ENCODE assay signal across 1 cellular context in the genomic region with DNA sequence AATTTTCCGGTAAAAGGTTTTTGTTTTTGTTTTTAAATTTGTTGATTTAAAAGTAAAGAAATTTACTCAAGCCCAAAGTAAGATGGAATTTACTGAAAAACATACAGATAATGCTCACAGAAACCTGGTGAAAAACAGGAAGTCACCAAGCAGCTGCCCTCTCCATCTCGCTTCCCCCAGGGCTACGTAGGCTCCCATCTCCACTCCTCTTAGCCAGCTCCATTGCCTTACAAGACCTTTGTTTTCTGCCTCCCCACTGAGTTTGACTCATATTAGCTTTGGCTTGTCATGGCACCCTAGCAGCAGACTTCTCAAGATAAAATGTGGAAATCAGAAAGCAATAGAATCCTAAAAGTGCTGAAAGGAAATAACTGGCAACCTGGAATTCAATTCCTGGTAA.
TF ChIP-seq lines count a peak whose summit lies in the region.

No MANE protein-coding gene starts in this region.

TF ChIP-seq in GM23338, 12 proteins besides CTCF, POLR2A, EP300 and RAD21 (continued from another document):
- TF ChIP-seq, protein P1, sequence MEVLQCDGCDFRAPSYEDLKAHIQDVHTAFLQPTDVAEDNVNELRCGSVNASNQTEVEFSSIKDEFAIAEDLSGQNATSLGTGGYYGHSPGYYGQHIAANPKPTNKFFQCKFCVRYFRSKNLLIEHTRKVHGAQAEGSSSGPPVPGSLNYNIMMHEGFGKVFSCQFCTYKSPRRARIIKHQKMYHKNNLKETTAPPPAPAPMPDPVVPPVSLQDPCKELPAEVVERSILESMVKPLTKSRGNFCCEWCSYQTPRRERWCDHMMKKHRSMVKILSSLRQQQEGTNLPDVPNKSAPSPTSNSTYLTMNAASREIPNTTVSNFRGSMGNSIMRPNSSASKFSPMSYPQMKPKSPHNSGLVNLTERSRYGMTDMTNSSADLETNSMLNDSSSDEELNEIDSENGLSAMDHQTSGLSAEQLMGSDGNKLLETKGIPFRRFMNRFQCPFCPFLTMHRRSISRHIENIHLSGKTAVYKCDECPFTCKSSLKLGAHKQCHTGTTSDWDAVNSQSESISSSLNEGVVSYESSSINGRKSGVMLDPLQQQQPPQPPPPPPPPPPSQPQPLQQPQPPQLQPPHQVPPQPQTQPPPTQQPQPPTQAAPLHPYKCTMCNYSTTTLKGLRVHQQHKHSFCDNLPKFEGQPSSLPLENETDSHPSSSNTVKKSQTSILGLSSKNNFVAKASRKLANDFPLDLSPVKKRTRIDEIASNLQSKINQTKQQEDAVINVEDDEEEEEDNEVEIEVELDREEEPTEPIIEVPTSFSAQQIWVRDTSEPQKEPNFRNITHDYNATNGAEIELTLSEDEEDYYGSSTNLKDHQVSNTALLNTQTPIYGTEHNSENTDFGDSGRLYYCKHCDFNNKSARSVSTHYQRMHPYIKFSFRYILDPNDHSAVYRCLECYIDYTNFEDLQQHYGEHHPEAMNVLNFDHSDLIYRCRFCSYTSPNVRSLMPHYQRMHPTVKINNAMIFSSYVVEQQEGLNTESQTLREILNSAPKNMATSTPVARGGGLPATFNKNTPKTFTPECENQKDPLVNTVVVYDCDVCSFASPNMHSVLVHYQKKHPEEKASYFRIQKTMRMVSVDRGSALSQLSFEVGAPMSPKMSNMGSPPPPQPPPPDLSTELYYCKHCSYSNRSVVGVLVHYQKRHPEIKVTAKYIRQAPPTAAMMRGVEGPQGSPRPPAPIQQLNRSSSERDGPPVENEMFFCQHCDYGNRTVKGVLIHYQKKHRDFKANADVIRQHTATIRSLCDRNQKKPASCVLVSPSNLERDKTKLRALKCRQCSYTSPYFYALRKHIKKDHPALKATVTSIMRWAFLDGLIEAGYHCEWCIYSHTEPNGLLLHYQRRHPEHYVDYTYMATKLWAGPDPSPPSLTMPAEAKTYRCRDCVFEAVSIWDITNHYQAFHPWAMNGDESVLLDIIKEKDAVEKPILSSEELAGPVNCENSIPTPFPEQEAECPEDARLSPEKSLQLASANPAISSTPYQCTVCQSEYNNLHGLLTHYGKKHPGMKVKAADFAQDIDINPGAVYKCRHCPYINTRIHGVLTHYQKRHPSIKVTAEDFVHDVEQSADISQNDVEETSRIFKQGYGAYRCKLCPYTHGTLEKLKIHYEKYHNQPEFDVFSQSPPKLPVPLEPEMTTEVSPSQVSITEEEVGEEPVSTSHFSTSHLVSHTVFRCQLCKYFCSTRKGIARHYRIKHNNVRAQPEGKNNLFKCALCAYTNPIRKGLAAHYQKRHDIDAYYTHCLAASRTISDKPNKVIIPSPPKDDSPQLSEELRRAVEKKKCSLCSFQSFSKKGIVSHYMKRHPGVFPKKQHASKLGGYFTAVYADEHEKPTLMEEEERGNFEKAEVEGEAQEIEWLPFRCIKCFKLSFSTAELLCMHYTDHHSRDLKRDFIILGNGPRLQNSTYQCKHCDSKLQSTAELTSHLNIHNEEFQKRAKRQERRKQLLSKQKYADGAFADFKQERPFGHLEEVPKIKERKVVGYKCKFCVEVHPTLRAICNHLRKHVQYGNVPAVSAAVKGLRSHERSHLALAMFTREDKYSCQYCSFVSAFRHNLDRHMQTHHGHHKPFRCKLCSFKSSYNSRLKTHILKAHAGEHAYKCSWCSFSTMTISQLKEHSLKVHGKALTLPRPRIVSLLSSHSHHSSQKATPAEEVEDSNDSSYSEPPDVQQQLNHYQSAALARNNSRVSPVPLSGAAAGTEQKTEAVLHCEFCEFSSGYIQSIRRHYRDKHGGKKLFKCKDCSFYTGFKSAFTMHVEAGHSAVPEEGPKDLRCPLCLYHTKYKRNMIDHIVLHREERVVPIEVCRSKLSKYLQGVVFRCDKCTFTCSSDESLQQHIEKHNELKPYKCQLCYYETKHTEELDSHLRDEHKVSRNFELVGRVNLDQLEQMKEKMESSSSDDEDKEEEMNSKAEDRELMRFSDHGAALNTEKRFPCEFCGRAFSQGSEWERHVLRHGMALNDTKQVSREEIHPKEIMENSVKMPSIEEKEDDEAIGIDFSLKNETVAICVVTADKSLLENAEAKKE (CRISPR knock-in tag; IDR thresholded peaks at IDR 0.05): no peak
